ENCODE assay signal across 8 cellular contexts in the genomic region with DNA sequence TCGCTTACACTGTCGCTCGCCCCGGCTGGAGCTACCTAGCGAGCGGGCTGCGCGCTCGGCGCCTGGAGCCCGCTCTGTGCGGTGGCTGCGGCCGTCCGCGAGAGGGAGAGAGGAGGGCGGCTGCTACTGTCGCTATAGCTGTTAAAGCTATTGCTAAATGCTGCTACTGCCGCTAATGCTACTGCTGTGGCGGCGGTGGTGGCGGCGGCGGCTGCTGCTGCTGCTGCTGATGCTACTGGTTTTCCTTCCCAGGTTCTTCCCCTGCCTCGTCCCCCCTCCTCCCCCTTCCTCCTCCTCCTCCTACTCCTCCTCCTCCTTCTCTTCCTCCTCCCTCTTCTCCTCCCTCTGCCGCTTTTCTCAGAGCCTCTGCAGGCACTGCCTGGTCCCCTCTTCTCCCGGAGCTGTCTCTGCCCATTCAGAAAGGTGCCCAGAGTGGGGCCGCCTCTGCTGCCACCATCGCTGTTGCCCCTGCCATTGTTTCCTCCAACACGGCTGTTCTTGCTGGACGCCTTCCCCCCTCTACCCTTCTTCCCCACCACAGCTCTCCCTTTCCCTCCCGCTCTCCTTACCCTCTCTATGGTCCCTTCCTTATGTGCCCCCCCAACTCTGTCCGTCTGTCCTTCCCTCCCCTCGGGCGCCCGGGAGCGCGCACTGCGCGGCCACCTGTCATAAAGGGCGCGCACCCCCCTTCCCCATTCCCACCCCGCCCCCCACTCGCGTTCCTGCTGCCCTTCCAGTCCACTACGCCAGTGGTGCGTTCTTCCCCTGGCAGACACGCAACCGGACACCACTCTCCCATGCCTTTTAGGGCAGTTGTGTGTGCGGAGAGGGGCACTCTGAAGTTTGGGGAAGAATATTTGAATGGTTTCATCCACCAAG. TPM values are rescaled to one million over a fixed set of nuclear protein-coding genes. Genes with fewer than 3 reads are reported as not detected.
DNase-seq lines count a peak whose midpoint lies in the region; ATAC-seq and TF ChIP-seq lines count a peak whose summit lies in the region.

NEXMIF (minus strand) TSS at position 243 of the 879 bp plus-strand sequence.

- no peaks in the 10 kb centered on the region for H3K79me2 ChIP-seq in osteoblast (ENCODE audit: insufficient read depth, low read length)

- dilution Hi-C loops in IMR-90 (cut with HindIII; ENCODE audit: low sequenced_read_pairs, unreplicated experiment) = no loop called here

- no peak within 1 kb of the TSS for H3K27ac ChIP-seq in IMR-90 (ENCODE audit: insufficient read depth, low read length)
- no peak within 1 kb of the TSS for H3K27ac ChIP-seq in osteoblast (ENCODE audit: low read depth, low read length)

- TF ChIP-seq CTCF in IMR-90 (conservative IDR thresholded peaks at IDR 0.05; ENCODE audit: low read depth, low read length) (no peak), fibroblast of the aortic adventitia (IDR thresholded peaks at IDR 0.05; ENCODE audit: insufficient read depth, low read length) (peak; percentile 12), osteoblast (IDR thresholded peaks at IDR 0.05; ENCODE audit: extremely low read depth, low read depth, low read length) (no peak)

- H4K20me1 ChIP-seq in IMR-90 (ENCODE audit: insufficient read depth, low read length) = no peaks in the 10 kb centered on the region
- no peaks in the 10 kb centered on the region for H4K20me1 ChIP-seq in osteoblast (ENCODE audit: insufficient read depth, low read length)

- no peak within 1 kb of the TSS for H2BK20ac ChIP-seq in IMR-90 (ENCODE audit: low read depth, low read length)

- no peak within 1 kb of the TSS for H4K8ac ChIP-seq in IMR-90 (ENCODE audit: low read depth in 2 of 2, low read length in 2 of 2)

- H3K4me3 ChIP-seq in GM08714 (ENCODE audit: low read length) (peak within 1 kb of the TSS; percentile 64; the same call in 1 of the 2 replicates), IMR-90 (ENCODE audit: insufficient read depth, low read depth, low read length) (peak within 1 kb of the TSS; percentile 9; the same call in 1 of the 2 replicates), fibroblast of the aortic adventitia (ENCODE audit: low read depth, low read length) (peak within 1 kb of the TSS; percentile 37), osteoblast (ENCODE audit: insufficient read depth, low read length) (peak within 1 kb of the TSS; percentile 45)

- H2BK5ac ChIP-seq in IMR-90 (ENCODE audit: low read depth, low read length, poor library complexity, severe bottlenecking) = no peak within 1 kb of the TSS

- DNase-seq in IMR-90 (no peak), fibroblast of the aortic adventitia (ENCODE audit: low read depth) (no peak), osteoblast (ENCODE audit: insufficient read length, low spot score, missing footprints) (peak; percentile 84), NCI-H187 (lab: John Stamatoyannopoulos, UW) (no peak), NK-92 (lab: John Stamatoyannopoulos, UW; ENCODE audit: unreplicated experiment) (no peak)
- peak; percentile 16 to 18 for DNase-seq in activated CD4-positive, alpha-beta T cell treated with anti-CD3 and anti-CD28 coated beads, Interleukin-2, amount 50 U/mL, for 4 hours

- CTCF ChIA-PET in IMR-90 (lab: Yijun Ruan, JAX) = no interaction called here

- TF ChIP-seq POLR2A in IMR-90 (IDR thresholded peaks at IDR 0.05; ENCODE audit: low read depth, low read length) = no peak

- H3K9ac ChIP-seq in IMR-90 (ENCODE audit: low read depth, low read length) = no peak within 1 kb of the TSS

- H3K9me3 ChIP-seq in IMR-90 (ENCODE audit: control insufficient read depth, insufficient read depth, low read length) (peaks cover 3% of the 10 kb centered on the region; the same call in 1 of the 2 replicates), osteoblast (ENCODE audit: low read depth, low read length) (no peaks in the 10 kb centered on the region)

- in situ Hi-C loops in IMR-90 (cut with MboI; ENCODE audit: low sequenced_read_pairs) = no loop called here

- H2BK15ac ChIP-seq in IMR-90 (ENCODE audit: low read depth, low read length) = no peak within 1 kb of the TSS

- no peak within 1 kb of the TSS for H3K18ac ChIP-seq in IMR-90 (ENCODE audit: low read depth, low read length)

- POLR2A ChIA-PET in IMR-90 (lab: Charles Lee; ENCODE audit: unreplicated experiment) = no interaction called here

- H4K5ac ChIP-seq in IMR-90 (ENCODE audit: low read depth, low read length) = no peak within 1 kb of the TSS

- WGBS in IMR-90 (ENCODE audit: extremely low coverage in 2 of 2, insufficient read length in 1 of 2), 2 experiments = 27% methylated on average over 6 of the region's 50 CpGs; no CpG with 5 or more reads in 1 of the 2 experiments

- no peaks in the 10 kb centered on the region for H3K4me1 ChIP-seq in IMR-90 (ENCODE audit: control insufficient read depth, insufficient read depth, low read length)
- no peaks in the 10 kb centered on the region for H3K4me1 ChIP-seq in osteoblast (ENCODE audit: insufficient read depth, low read length)

- intact Hi-C loops in IMR-90 (cut with micrococcal nuclease) = loop anchor here (5.0 kb wide), 1 partner anchor 352 kb away; no protein-coding TSS in a partner anchor

- no TSS peak for BruUV-seq in IMR-90 (replicated peaks; lab: Mats Ljungman, UMichigan)

- H2BK120ac ChIP-seq in IMR-90 (ENCODE audit: low read depth, low read length) = no peak within 1 kb of the TSS

- H3K14ac ChIP-seq in IMR-90 (replicated peaks; ENCODE audit: low read depth, low read length) = no peak within 1 kb of the TSS

- H3K36me3 ChIP-seq in IMR-90 (ENCODE audit: control insufficient read depth, insufficient read depth, low read length) = no peaks in the 10 kb centered on the region
- no peaks in the 10 kb centered on the region for H3K36me3 ChIP-seq in osteoblast (ENCODE audit: insufficient read depth, low read length)

- peak; percentile 64 for ATAC-seq in GM21390 (IDR thresholded peaks at IDR 0.05; ENCODE audit: unreplicated experiment)
- ATAC-seq in IMR-90 (ENCODE audit: low read depth) = peak; percentile 82

- TF ChIP-seq RAD21 in IMR-90 (IDR thresholded peaks at IDR 0.05; ENCODE audit: low read length) = no peak

- H3K23ac ChIP-seq in IMR-90 (ENCODE audit: low read depth, low read length) = no peak within 1 kb of the TSS

- H4K91ac ChIP-seq in IMR-90 (ENCODE audit: insufficient read depth, low read depth, low read length) = no peak within 1 kb of the TSS

- no peak within 1 kb of the TSS for H2AK5ac ChIP-seq in IMR-90 (ENCODE audit: low read depth, low read length)

- H3K4me2 ChIP-seq in IMR-90 (ENCODE audit: low read depth, low read length) = peak within 1 kb of the TSS; percentile 58
- peak within 1 kb of the TSS; percentile 48 for H3K4me2 ChIP-seq in osteoblast (ENCODE audit: insufficient read depth, low read length)

- H3K27me3 ChIP-seq in IMR-90 (ENCODE audit: control insufficient read depth, insufficient read depth, low read length) (peaks cover 12% of the 10 kb centered on the region), osteoblast (ENCODE audit: insufficient read depth, low read length) (peaks cover 20% of the 10 kb centered on the region)

- H3K56ac ChIP-seq in IMR-90 (ENCODE audit: extremely low read depth, insufficient read depth, low read length) = no peak within 1 kb of the TSS

- H3K4ac ChIP-seq in IMR-90 (ENCODE audit: low read depth, low read length) = no peak within 1 kb of the TSS

- H2AK9ac ChIP-seq in IMR-90 (replicated peaks; ENCODE audit: low read depth, low read length, poor library complexity) = no peak within 1 kb of the TSS

- no peaks in the 10 kb centered on the region for H3K9me1 ChIP-seq in IMR-90 (ENCODE audit: insufficient read depth, low read length)

- H3K79me1 ChIP-seq in IMR-90 (ENCODE audit: low read depth in 1 of 2, low read length in 2 of 2) = no peaks in the 10 kb centered on the region

- H2AFZ ChIP-seq in IMR-90 (replicated peaks; ENCODE audit: low read length, poor library complexity) (peak within 1 kb of the TSS; percentile 71), osteoblast (ENCODE audit: low read length) (peak within 1 kb of the TSS; percentile 6)

TF ChIP-seq in IMR-90, 13 proteins besides CTCF, POLR2A, EP300 and RAD21:
- TF ChIP-seq FOS (IDR thresholded peaks at IDR 0.05; ENCODE audit: low read depth, low read length) = no peak
- no peak for TF ChIP-seq USF2 (IDR thresholded peaks at IDR 0.05; ENCODE audit: low read depth, low read length)
- TF ChIP-seq MAZ (IDR thresholded peaks at IDR 0.05; ENCODE audit: borderline replicate concordance, low read depth, low read length) = no peak

RNA-seq across cellular contexts. Expression of gene NEXMIF, which starts in this region (rescaled TPM):
- total RNA-seq in IMR-90 (2012; rRNA removed) = under 0.01 TPM in 1 of 2 replicates, not detected in the other
- not detected in 2 replicates for polyA plus RNA-seq in IMR-90 (2012; rRNA removed)
- polyA plus RNA-seq in IMR-90 (2012; cell fraction: cytosol; rRNA removed) = not detected in 2 replicates
- not detected in 2 replicates for polyA plus RNA-seq in IMR-90 (2012; cell fraction: nucleus; rRNA removed; ENCODE audit: low replicate concordance)
- not detected in 2 replicates for total RNA-seq in fibroblast of the aortic adventitia (ENCODE audit: low replicate concordance)
- total RNA-seq in osteoblast = under 0.01 TPM in 1 of 2 replicates, not detected in the other

Comparison
In these comparisons a context has a peak if more than half of its experiments do, and no peak if none do; other contexts are left out.
1. Peak in ATAC-seq, H3K4me3 ChIP-seq and H3K4me2 ChIP-seq in IMR-90; RNA of the gene not detected or under 1 TPM.
2. Peak in DNase-seq, H3K4me3 ChIP-seq and H3K4me2 ChIP-seq in osteoblast; RNA of the gene not detected or under 1 TPM.
3. H3K4me3 ChIP-seq: peak in every context shown above with its lines; median percentile 64 in GM08714; 45 in osteoblast; 37 in fibroblast of the aortic adventitia; 9 in IMR-90.
4. DNase-seq: peak in activated CD4-positive, alpha-beta T cell treated with anti-CD3 and anti-CD28 coated beads, Interleukin-2, amount 50 U/mL, for 4 hours (2 of 2); none in IMR-90 (single experiment), fibroblast of the aortic adventitia (single experiment), NCI-H187 (0 of 2) and NK-92 (single experiment).